In the genomic region with DNA sequence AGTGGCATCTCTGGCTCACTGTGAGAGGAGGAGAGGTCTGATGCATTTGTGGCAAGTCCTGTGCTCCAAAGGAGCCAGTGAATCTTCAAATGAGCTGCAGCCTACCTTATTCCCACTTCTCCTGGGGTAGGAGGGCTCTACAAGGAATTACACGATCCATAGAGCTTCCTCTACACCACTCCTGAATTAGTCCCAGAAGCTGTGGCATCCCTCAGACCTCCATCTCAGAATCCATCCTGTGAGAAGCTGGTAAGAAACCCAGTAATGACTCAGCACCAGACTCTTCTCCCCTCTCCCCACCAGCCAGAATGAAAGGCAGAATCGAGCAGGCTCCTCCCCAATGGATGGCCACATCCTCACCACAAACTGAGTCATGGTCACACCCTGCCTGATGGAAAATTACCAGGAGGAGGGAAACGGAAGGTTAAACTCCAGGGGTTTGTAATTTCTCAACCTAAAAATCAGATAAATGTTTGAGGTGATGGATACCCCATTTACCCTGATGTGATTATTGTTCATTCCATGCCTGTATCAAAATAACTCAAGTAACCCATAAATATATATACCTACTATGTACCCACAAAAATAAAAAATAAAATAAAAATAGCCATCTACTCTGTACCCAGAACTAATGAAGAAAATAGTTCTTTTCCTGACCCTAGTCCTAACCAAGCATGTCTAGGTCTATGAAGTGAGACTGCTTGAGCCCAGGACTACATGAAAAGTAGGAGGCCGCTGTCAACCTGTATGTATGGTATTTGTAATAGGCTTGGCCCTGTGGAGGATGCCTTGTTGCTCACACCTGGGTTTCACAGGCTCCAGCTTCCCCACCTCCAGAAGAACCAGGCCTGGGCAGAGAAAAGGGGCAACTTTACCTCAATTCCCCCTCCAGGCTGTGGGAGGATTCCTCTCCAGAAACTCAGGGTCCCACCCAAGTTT, we compare ENCODE assay signal across 8 cellular contexts. TPM values are rescaled to one million over a fixed set of nuclear protein-coding genes. Genes with fewer than 3 reads are reported as not detected.
DNase-seq lines count a peak whose midpoint lies in the region; ATAC-seq, FAIRE-seq and TF ChIP-seq lines count a peak whose summit lies in the region.

No MANE protein-coding gene starts in this region.

- H3K4me1 Mint-ChIP-seq in astrocyte (ENCODE audit: low read depth, unreplicated experiment): peaks cover 38% of the 10 kb centered on the region

- H3K9me3 ChIP-seq in AG04450 (ENCODE audit: control insufficient read depth, insufficient read depth, low read length): no peaks in the 10 kb centered on the region
- H3K9me3 ChIP-seq in astrocyte (ENCODE audit: insufficient read depth, low read depth, low read length): no peaks in the 10 kb centered on the region
- no peaks in the 10 kb centered on the region for H3K9me3 ChIP-seq in keratinocyte (ENCODE audit: control insufficient read depth, low read depth, low read length)

- peaks cover 24% of the 10 kb centered on the region for H3K4me1 ChIP-seq in astrocyte (ENCODE audit: insufficient read depth, low read length)
- peaks cover 24% of the 10 kb centered on the region for H3K4me1 ChIP-seq in keratinocyte (ENCODE audit: control insufficient read depth, extremely low read depth, insufficient read depth, low read length)

- dilution Hi-C loops in keratinocyte (cut with MboI; ENCODE audit: extremely low pct_ligation_motif_present, low sequenced_read_pairs): no loop called here

- H3K27ac Mint-ChIP-seq in astrocyte (ENCODE audit: unreplicated experiment): peak overlapping the region; percentile 100

- H3K9ac ChIP-seq in astrocyte (ENCODE audit: low read length): peak overlapping the region; percentile 81
- peak overlapping the region; percentile 82 for H3K9ac ChIP-seq in keratinocyte (ENCODE audit: control insufficient read depth, extremely low read depth, insufficient read depth, low read length)

- POLR2A ChIA-PET in AG04450 (lab: Yijun Ruan, JAX): interaction anchor here (1.0 to 1.1 kb wide), 2 partner anchors 10 to 39 kb away, joined by 3 to 13 read pairs; no protein-coding TSS in a partner anchor

- TF ChIP-seq CTCF in AG04450 (IDR thresholded peaks at IDR 0.05; ENCODE audit: low read depth, low read length): no peak
- no peak for TF ChIP-seq CTCF in astrocyte (IDR thresholded peaks at IDR 0.05; ENCODE audit: insufficient read depth, low read depth, low read length)
- no peak for TF ChIP-seq CTCF in keratinocyte (optimal IDR thresholded peaks at IDR 0.05 in 1 of 3, IDR thresholded peaks at IDR 0.05 in 1 of 3, conservative IDR thresholded peaks at IDR 0.05 in 1 of 3; ENCODE audit: extremely low read depth in 1 of 3, insufficient read depth in 2 of 3, low read length in 3 of 3)

- peaks cover 17% of the 10 kb centered on the region for H3K79me2 ChIP-seq in astrocyte (ENCODE audit: insufficient read depth, low read length)
- peaks cover 9% of the 10 kb centered on the region for H3K79me2 ChIP-seq in keratinocyte (ENCODE audit: control insufficient read depth, insufficient read depth, low read length)

- H3K36me3 ChIP-seq in astrocyte (ENCODE audit: insufficient read depth, low read length) (peaks cover 21% of the 10 kb centered on the region), keratinocyte (ENCODE audit: control insufficient read depth in 2 of 2, extremely low read depth in 1 of 2, insufficient read depth in 2 of 2, low read length in 2 of 2) (peaks cover 3 to 19% of the 10 kb centered on the region in 2 experiments)

- peak overlapping the region; percentile 82 for H3K4me3 Mint-ChIP-seq in astrocyte (ENCODE audit: unreplicated experiment)

- H3K9me3 Mint-ChIP-seq in astrocyte (ENCODE audit: unreplicated experiment): no peaks in the 10 kb centered on the region

- FAIRE-seq in astrocyte (lab: Jason Lieb, UNC) (peak; percentile 90), keratinocyte (lab: Jason Lieb, UNC) (peak; percentile 84)

- no peaks in the 10 kb centered on the region for H3K9me1 ChIP-seq in keratinocyte (ENCODE audit: control insufficient read depth, extremely low read depth, insufficient read depth, low read length)

- no peaks in the 10 kb centered on the region for H4K20me1 ChIP-seq in astrocyte (ENCODE audit: insufficient read depth, low read length)
- no peaks in the 10 kb centered on the region for H4K20me1 ChIP-seq in keratinocyte (ENCODE audit: control insufficient read depth, extremely low read depth, insufficient read depth, low read length)

- no peaks in the 10 kb centered on the region for H3K27me3 Mint-ChIP-seq in astrocyte (ENCODE audit: low read depth, unreplicated experiment)

- H3K36me3 Mint-ChIP-seq in astrocyte (ENCODE audit: low read depth, unreplicated experiment): peaks cover 28% of the 10 kb centered on the region

- CTCF ChIA-PET in AG04450 (lab: Charles Lee): interaction anchor here (0.5 to 2.3 kb wide), 5 partner anchors 11 to 39 kb away, joined by 3 to 9 read pairs (median 4); no protein-coding TSS in a partner anchor

- DNase-seq in AG04450 (ENCODE audit: low read depth, low spot score) (peak; percentile 93), SW 1271 (lab: John Stamatoyannopoulos, UW) (peak; percentile 87 to 98), astrocyte (ENCODE audit: low read depth) (peak; percentile 97), keratinocyte (ENCODE audit: low read depth, low spot score) (peak; percentile 90), left lobe of liver (ENCODE audit: low spot score) (no peak)
- DNase-seq in stimulated activated CD8-positive, alpha-beta memory T cell treated with anti-CD3 and anti-CD28 coated beads, Interleukin-2, amount 100 ng/mL, for 48 hours (ENCODE audit: low read depth in 2 of 2): peak; percentile 61 to 65

- H3K4me3 ChIP-seq in AG04450 (ENCODE audit: low read depth, low read length) (peak overlapping the region; percentile 61), astrocyte (ENCODE audit: insufficient read depth, low read depth, low read length) (peak overlapping the region; percentile 56), keratinocyte (ENCODE audit: control insufficient read depth in 2 of 3, extremely low read depth in 1 of 3, insufficient read depth in 2 of 3, low read depth in 1 of 3, low read length in 3 of 3) (peak overlapping the region; percentile 46 to 65 (median 61))

- H3K27me3 ChIP-seq in AG04450 (ENCODE audit: control insufficient read depth, insufficient read depth, low read length) (no peaks in the 10 kb centered on the region), astrocyte (ENCODE audit: insufficient read depth, low read length) (no peaks in the 10 kb centered on the region), keratinocyte (ENCODE audit: control insufficient read depth, extremely low read depth, insufficient read depth, low read length) (no peaks in the 10 kb centered on the region)

- peak overlapping the region; percentile 81 for H3K4me2 ChIP-seq in astrocyte (ENCODE audit: low read length)
- H3K4me2 ChIP-seq in keratinocyte (ENCODE audit: control insufficient read depth, extremely low read depth, insufficient read depth, low read depth, low read length): peak overlapping the region; percentile 84

- H3K27ac ChIP-seq in AG04450 (ENCODE audit: low read depth, low read length) (peak overlapping the region; percentile 99), astrocyte (ENCODE audit: low read depth, low read length) (peak overlapping the region; percentile 98), keratinocyte (ENCODE audit: control insufficient read depth, insufficient read depth, low read length) (peak overlapping the region; percentile 96)

- ATAC-seq in GM19035 (IDR thresholded peaks at IDR 0.05; ENCODE audit: unreplicated experiment) (peak; percentile 67), HG03457 (IDR thresholded peaks at IDR 0.05; ENCODE audit: unreplicated experiment) (peak; percentile 55), left lobe of liver (no peak)

- peak overlapping the region; percentile 45 for H2AFZ ChIP-seq in astrocyte (ENCODE audit: low read depth, low read length)
- peak overlapping the region; percentile 59 for H2AFZ ChIP-seq in keratinocyte (ENCODE audit: control insufficient read depth, low read length)

RNA-seq across cellular contexts. Expression of a gene that starts 6.6 kb away (rescaled TPM):
- polyA plus RNA-seq in AG04450 (2011; rRNA removed) (1,954 and 2,130 TPM in 2 replicates), keratinocyte (3,138 to 3,414 TPM (median 3,352 TPM) in 3 replicates)
- polyA minus RNA-seq in AG04450 (2011; rRNA and poly(A)+ RNA removed): 1,898 and 2,543 TPM in 2 replicates
- total RNA-seq in astrocyte (2,189 and 2,288 TPM in 2 replicates), left lobe of liver (31.0 TPM)
- 1,668 TPM for polyA plus RNA-seq in keratinocyte (2011; ENCODE audit: low read depth)
- 2,535 and 3,357 TPM in 2 replicates for polyA plus RNA-seq in keratinocyte (2011; cell fraction: cytosol; rRNA removed)
- 3,051 and 3,212 TPM in 2 replicates for polyA plus RNA-seq in keratinocyte (2011; cell fraction: nucleus; rRNA removed)
- polyA plus RNA-seq in keratinocyte (2012; ENCODE audit: low replicate concordance): 1,288 and 3,147 TPM in 2 replicates
- polyA minus RNA-seq in keratinocyte: 3,399 to 4,327 TPM (median 3,658 TPM) in 3 replicates
- 3,179 TPM for polyA minus RNA-seq in keratinocyte (2011; cell fraction: cytosol; rRNA and poly(A)+ RNA removed)
- polyA minus RNA-seq in keratinocyte (2011; cell fraction: nucleus; rRNA and poly(A)+ RNA removed): 1,903 and 2,240 TPM in 2 replicates

RNA-seq across cellular contexts. Expression of a gene that starts 34.8 kb away (rescaled TPM):
- 56.1 and 57.8 TPM in 2 replicates for polyA plus RNA-seq in AG04450 (2011; rRNA removed)
- polyA minus RNA-seq in AG04450 (2011; rRNA and poly(A)+ RNA removed): 34.9 and 37.1 TPM in 2 replicates
- total RNA-seq in astrocyte: 49.9 and 62.7 TPM in 2 replicates
- polyA plus RNA-seq in keratinocyte: 36.8 to 55.4 TPM (median 51.0 TPM) in 3 replicates
- 19.4 TPM for polyA plus RNA-seq in keratinocyte (2011; ENCODE audit: low read depth)
- polyA plus RNA-seq in keratinocyte (2011; cell fraction: cytosol; rRNA removed): 36.0 and 39.2 TPM in 2 replicates
- polyA plus RNA-seq in keratinocyte (2011; cell fraction: nucleus; rRNA removed): 150 and 170 TPM in 2 replicates
- 24.1 and 47.9 TPM in 2 replicates for polyA plus RNA-seq in keratinocyte (2012; ENCODE audit: low replicate concordance)
- polyA minus RNA-seq in keratinocyte: 39.9 to 51.6 TPM (median 42.5 TPM) in 3 replicates
- 15.7 TPM for polyA minus RNA-seq in keratinocyte (2011; cell fraction: cytosol; rRNA and poly(A)+ RNA removed)
- 16.6 and 29.8 TPM in 2 replicates for polyA minus RNA-seq in keratinocyte (2011; cell fraction: nucleus; rRNA and poly(A)+ RNA removed)
- total RNA-seq in left lobe of liver: 20.1 TPM

RNA-seq across cellular contexts. Expression of a gene that starts 40.0 kb away (rescaled TPM):
- polyA plus RNA-seq in AG04450 (2011; rRNA removed) (0.30 and 0.32 TPM in 2 replicates), keratinocyte (2.5 to 7.8 TPM (median 5.7 TPM) in 3 replicates)
- polyA minus RNA-seq in AG04450 (2011; rRNA and poly(A)+ RNA removed): not detected in 2 replicates
- total RNA-seq in astrocyte (0.68 and 0.77 TPM in 2 replicates), left lobe of liver (not detected)
- polyA plus RNA-seq in keratinocyte (2011; ENCODE audit: low read depth): 2.1 TPM
- polyA plus RNA-seq in keratinocyte (2011; cell fraction: cytosol; rRNA removed): 4.8 and 5.3 TPM in 2 replicates
- 10.8 and 11.8 TPM in 2 replicates for polyA plus RNA-seq in keratinocyte (2011; cell fraction: nucleus; rRNA removed)
- polyA plus RNA-seq in keratinocyte (2012; ENCODE audit: low replicate concordance): 1.9 and 5.2 TPM in 2 replicates
- polyA minus RNA-seq in keratinocyte: 2.4 to 11.3 TPM (median 6.0 TPM) in 3 replicates
- 3.3 TPM for polyA minus RNA-seq in keratinocyte (2011; cell fraction: cytosol; rRNA and poly(A)+ RNA removed)
- polyA minus RNA-seq in keratinocyte (2011; cell fraction: nucleus; rRNA and poly(A)+ RNA removed): 3.3 and 9.9 TPM in 2 replicates

Comparison
In these comparisons a context has a peak if more than half of its experiments do, and no peak if none do; other contexts are left out.
1. RNA of a gene that starts 6.6 kb away (total RNA-seq): 2,189 to 2,288 TPM in astrocyte; 31.0 TPM in left lobe of liver (single experiment); every median in the first group is over 10 times any median in the second.
2. Peak in every context shown above with its lines, with median percentiles within 50 percentile points of each other: H3K27ac ChIP-seq and H3K4me3 ChIP-seq.